ENCODE assay signal across 11 cellular contexts in the genomic region with DNA sequence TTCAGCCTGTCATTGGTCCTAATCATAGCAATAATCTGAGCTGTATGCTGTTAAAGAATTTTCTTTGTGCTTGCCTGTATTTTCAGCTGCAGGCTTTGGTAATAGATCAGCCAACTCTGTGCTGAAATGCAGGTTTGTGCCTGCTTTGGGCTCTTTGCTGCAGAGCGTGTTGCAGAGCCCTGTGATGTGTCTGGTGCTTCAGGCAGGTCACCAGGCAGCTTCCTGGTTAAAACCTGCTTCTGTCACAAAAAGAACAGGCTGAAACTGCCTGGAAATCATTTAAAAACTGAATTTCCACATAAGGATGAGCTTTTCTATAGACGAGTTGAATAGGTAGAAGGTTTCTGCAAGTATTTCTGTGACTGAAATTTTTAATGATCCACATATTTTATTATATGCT. TPM values are rescaled to one million over a fixed set of nuclear protein-coding genes. Genes with fewer than 3 reads are reported as not detected.
DNase-seq lines count a peak whose midpoint lies in the region; ATAC-seq lines count a peak whose summit lies in the region.
"Had no signal": no experiment of that assay in that cellular context is flagged by ENCODE, and none has a peak within 500 bp of the region (broad histone marks: within the 10 kb centered on the region; RNA-seq: fewer than 3 reads in every experiment).

No MANE protein-coding gene starts in this region.

- H3K27me3 Mint-ChIP-seq in activated T-cell treated with anti-CD3 and anti-CD28 coated beads, Interleukin-2, amount 50 U/mL, for 24 hours = no peaks in the 10 kb centered on the region
- no peaks in the 10 kb centered on the region for H3K27me3 Mint-ChIP-seq in activated T-cell treated with anti-CD3 and anti-CD28 coated beads, Interleukin-2, amount 50 U/mL, for 72 hours (ENCODE audit: low read depth)

- no peak for ATAC-seq in activated T-cell treated with anti-CD3 and anti-CD28 coated beads, Interleukin-2, amount 50 U/mL, for 72 hours (replicated peaks in 1 of 2)
- no peak for ATAC-seq in stimulated activated effector memory CD8-positive, alpha-beta T cell treated with anti-CD3 and anti-CD28 coated beads, Interleukin-12 subunit alpha, Interleukin-12 subunit beta, amount 100 ng/mL, for 72 hours
- ATAC-seq in HG03135 (IDR thresholded peaks at IDR 0.05; ENCODE audit: unreplicated experiment) = no peak

- no peaks in the 10 kb centered on the region; the same call in 1 of the 2 replicates for H3K36me3 ChIP-seq in H7 (replicated peaks; ENCODE audit: control insufficient read depth, insufficient read depth, low read length)

- H3K9me3 Mint-ChIP-seq in activated T-cell treated with anti-CD3 and anti-CD28 coated beads, Interleukin-2, amount 50 U/mL, for 24 hours = no peaks in the 10 kb centered on the region
- H3K9me3 Mint-ChIP-seq in activated T-cell treated with anti-CD3 and anti-CD28 coated beads, Interleukin-2, amount 50 U/mL, for 72 hours = no peaks in the 10 kb centered on the region
- H3K9me3 Mint-ChIP-seq in stimulated activated effector memory CD8-positive, alpha-beta T cell treated with anti-CD3 and anti-CD28 coated beads, Interleukin-12 subunit alpha, Interleukin-12 subunit beta, amount 100 ng/mL, for 72 hours = no peaks in the 10 kb centered on the region

- H3K27me3 ChIP-seq in H7 (ENCODE audit: control insufficient read depth, insufficient read depth, low read length) = no peaks in the 10 kb centered on the region

- peaks cover 22% of the 10 kb centered on the region for H3K36me3 Mint-ChIP-seq in activated T-cell treated with anti-CD3 and anti-CD28 coated beads, Interleukin-2, amount 50 U/mL, for 24 hours (ENCODE audit: low read depth)
- H3K36me3 Mint-ChIP-seq in activated T-cell treated with anti-CD3 and anti-CD28 coated beads, Interleukin-2, amount 50 U/mL, for 72 hours (ENCODE audit: insufficient read depth in 2 of 2) = peaks cover 0 to 1% of the 10 kb centered on the region in 2 donors
- H3K36me3 Mint-ChIP-seq in stimulated activated effector memory CD8-positive, alpha-beta T cell treated with anti-CD3 and anti-CD28 coated beads, Interleukin-12 subunit alpha, Interleukin-12 subunit beta, amount 100 ng/mL, for 72 hours = no peaks in the 10 kb centered on the region

- H3K4me1 Mint-ChIP-seq in activated T-cell treated with anti-CD3 and anti-CD28 coated beads, Interleukin-2, amount 50 U/mL, for 24 hours (ENCODE audit: low read depth) = peaks cover 58% of the 10 kb centered on the region
- H3K4me1 Mint-ChIP-seq in activated T-cell treated with anti-CD3 and anti-CD28 coated beads, Interleukin-2, amount 50 U/mL, for 72 hours (ENCODE audit: low read depth) = peaks cover 64% of the 10 kb centered on the region
- H3K4me1 Mint-ChIP-seq in stimulated activated effector memory CD8-positive, alpha-beta T cell treated with anti-CD3 and anti-CD28 coated beads, Interleukin-12 subunit alpha, Interleukin-12 subunit beta, amount 100 ng/mL, for 72 hours = peaks cover 41% of the 10 kb centered on the region

- DNase-seq in activated T-cell treated with anti-CD3 and anti-CD28 coated beads, Interleukin-2, amount 50 U/mL, for 24 hours = no peak
- DNase-seq in activated T-cell treated with anti-CD3 and anti-CD28 coated beads for 4 hours (no peak), globus pallidus (ENCODE audit: low spot score) (peak; percentile 56), NCI-H1694 (lab: John Stamatoyannopoulos, UW) (no peak), H7 (no peak)
- peak in 1 of 2 donors; percentile 26 for DNase-seq in activated T-cell treated with anti-CD3 and anti-CD28 coated beads, Interleukin-2, amount 50 U/mL, for 72 hours
- no peak for DNase-seq in stimulated activated effector memory CD8-positive, alpha-beta T cell treated with anti-CD3 and anti-CD28 coated beads, Interleukin-12 subunit alpha, Interleukin-12 subunit beta, amount 100 ng/mL, for 72 hours (ENCODE audit: low spot score in 2 of 2)
- DNase-seq: activated CD4-positive, CD25-positive, alpha-beta regulatory T cell treated with anti-CD3 and anti-CD28 coated beads, Interleukin-2, amount 50 U/mL, for 72 hours; AML-193; OCI-M1 had no signal

- peak overlapping the region; percentile 73 for H3K27ac Mint-ChIP-seq in activated T-cell treated with anti-CD3 and anti-CD28 coated beads, Interleukin-2, amount 50 U/mL, for 24 hours
- peak overlapping the region; percentile 87 for H3K27ac Mint-ChIP-seq in activated T-cell treated with anti-CD3 and anti-CD28 coated beads, Interleukin-2, amount 50 U/mL, for 72 hours
- no peak overlapping the region for H3K27ac Mint-ChIP-seq in stimulated activated effector memory CD8-positive, alpha-beta T cell treated with anti-CD3 and anti-CD28 coated beads, Interleukin-12 subunit alpha, Interleukin-12 subunit beta, amount 100 ng/mL, for 72 hours

- peak overlapping the region; percentile 94 for H3K4me3 Mint-ChIP-seq in activated T-cell treated with anti-CD3 and anti-CD28 coated beads, Interleukin-2, amount 50 U/mL, for 24 hours
- H3K4me3 Mint-ChIP-seq in activated T-cell treated with anti-CD3 and anti-CD28 coated beads, Interleukin-2, amount 50 U/mL, for 72 hours = peak overlapping the region; percentile 93 to 97
- H3K4me3 Mint-ChIP-seq in stimulated activated effector memory CD8-positive, alpha-beta T cell treated with anti-CD3 and anti-CD28 coated beads, Interleukin-12 subunit alpha, Interleukin-12 subunit beta, amount 100 ng/mL, for 72 hours = peak overlapping the region; percentile 89

- no peak overlapping the region for H3K4me3 ChIP-seq in H7 (ENCODE audit: insufficient read depth, low read depth, low read length)

RNA-seq across cellular contexts. Expression of a gene that starts 3.1 kb away (rescaled TPM):
- 10 to 100 TPM; 25.4 to 28.1 TPM for total RNA-seq in activated T-cell treated with anti-CD3 and anti-CD28 coated beads, Interleukin-2, amount 50 U/mL, for 72 hours
- total RNA-seq in H7 (2014; rRNA removed; shearing (Covaris generic)) = 13.7 and 17.6 TPM in 2 replicates
